ENCODE assay signal across 1 cellular context in the genomic region with DNA sequence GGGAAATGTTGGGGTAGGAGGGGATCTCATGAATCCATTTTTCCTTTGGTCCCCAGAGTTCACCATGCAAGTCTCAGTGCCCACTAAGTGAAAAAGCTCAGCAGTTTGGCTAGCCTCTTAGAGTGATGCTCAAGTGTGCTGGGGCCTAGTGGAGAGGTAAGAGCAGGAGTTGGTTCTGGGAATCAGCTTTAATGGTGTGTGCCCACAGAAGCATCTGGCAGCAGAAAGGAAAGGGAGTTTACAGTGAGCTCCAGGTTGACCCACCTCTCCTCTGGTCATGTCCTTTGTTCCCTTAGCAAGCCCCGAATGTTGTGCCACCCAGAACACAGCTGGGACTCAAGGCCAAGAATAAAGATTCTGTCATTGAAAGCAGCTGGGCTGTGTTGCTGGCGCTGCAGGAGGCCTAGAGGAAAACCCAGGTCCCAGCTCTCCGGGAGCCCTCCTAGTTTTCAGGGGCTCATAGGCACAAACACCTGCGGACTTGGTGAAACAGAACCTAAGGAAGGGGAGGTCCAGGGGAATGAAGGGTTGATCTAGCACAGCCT.
TF ChIP-seq lines count a peak whose summit lies in the region.

No MANE protein-coding gene starts in this region.

TF ChIP-seq in HepG2, 621 proteins besides CTCF, POLR2A, EP300 and RAD21 (continued from another document):
- TF ChIP-seq, protein P1, sequence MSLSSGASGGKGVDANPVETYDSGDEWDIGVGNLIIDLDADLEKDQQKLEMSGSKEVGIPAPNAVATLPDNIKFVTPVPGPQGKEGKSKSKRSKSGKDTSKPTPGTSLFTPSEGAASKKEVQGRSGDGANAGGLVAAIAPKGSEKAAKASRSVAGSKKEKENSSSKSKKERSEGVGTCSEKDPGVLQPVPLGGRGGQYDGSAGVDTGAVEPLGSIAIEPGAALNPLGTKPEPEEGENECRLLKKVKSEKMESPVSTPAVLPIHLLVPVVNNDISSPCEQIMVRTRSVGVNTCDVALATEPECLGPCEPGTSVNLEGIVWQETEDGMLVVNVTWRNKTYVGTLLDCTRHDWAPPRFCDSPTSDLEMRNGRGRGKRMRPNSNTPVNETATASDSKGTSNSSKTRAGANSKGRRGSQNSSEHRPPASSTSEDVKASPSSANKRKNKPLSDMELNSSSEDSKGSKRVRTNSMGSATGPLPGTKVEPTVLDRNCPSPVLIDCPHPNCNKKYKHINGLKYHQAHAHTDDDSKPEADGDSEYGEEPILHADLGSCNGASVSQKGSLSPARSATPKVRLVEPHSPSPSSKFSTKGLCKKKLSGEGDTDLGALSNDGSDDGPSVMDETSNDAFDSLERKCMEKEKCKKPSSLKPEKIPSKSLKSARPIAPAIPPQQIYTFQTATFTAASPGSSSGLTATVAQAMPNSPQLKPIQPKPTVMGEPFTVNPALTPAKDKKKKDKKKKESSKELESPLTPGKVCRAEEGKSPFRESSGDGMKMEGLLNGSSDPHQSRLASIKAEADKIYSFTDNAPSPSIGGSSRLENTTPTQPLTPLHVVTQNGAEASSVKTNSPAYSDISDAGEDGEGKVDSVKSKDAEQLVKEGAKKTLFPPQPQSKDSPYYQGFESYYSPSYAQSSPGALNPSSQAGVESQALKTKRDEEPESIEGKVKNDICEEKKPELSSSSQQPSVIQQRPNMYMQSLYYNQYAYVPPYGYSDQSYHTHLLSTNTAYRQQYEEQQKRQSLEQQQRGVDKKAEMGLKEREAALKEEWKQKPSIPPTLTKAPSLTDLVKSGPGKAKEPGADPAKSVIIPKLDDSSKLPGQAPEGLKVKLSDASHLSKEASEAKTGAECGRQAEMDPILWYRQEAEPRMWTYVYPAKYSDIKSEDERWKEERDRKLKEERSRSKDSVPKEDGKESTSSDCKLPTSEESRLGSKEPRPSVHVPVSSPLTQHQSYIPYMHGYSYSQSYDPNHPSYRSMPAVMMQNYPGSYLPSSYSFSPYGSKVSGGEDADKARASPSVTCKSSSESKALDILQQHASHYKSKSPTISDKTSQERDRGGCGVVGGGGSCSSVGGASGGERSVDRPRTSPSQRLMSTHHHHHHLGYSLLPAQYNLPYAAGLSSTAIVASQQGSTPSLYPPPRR (CRISPR knock-in tag; IDR thresholded peaks at IDR 0.05; ENCODE audit: borderline replicate concordance) = no peak
- TF ChIP-seq DMAP1 (CRISPR knock-in tag; IDR thresholded peaks at IDR 0.05) (no peak), PITX1 (CRISPR knock-in tag; IDR thresholded peaks at IDR 0.05) (no peak), KLF16 (CRISPR knock-in tag; IDR thresholded peaks at IDR 0.05) (no peak), SOX13 (IDR thresholded peaks at IDR 0.05) (no peak), SOX13 (CRISPR knock-in tag; conservative IDR thresholded peaks at IDR 0.05 in 1 of 2, IDR thresholded peaks at IDR 0.05 in 1 of 2) (no peak), HNRNPUL1 (IDR thresholded peaks at IDR 0.05; ENCODE audit: low read depth, low read length) (no peak), ZNF737 (CRISPR knock-in tag; IDR thresholded peaks at IDR 0.05; ENCODE audit: borderline replicate concordance) (no peak), NFYC (CRISPR knock-in tag; IDR thresholded peaks at IDR 0.05) (no peak), JUNB (CRISPR knock-in tag; IDR thresholded peaks at IDR 0.05; ENCODE audit: borderline replicate concordance) (no peak), ZNF501 (CRISPR knock-in tag; IDR thresholded peaks at IDR 0.05) (no peak)
- TF ChIP-seq, protein P2, sequence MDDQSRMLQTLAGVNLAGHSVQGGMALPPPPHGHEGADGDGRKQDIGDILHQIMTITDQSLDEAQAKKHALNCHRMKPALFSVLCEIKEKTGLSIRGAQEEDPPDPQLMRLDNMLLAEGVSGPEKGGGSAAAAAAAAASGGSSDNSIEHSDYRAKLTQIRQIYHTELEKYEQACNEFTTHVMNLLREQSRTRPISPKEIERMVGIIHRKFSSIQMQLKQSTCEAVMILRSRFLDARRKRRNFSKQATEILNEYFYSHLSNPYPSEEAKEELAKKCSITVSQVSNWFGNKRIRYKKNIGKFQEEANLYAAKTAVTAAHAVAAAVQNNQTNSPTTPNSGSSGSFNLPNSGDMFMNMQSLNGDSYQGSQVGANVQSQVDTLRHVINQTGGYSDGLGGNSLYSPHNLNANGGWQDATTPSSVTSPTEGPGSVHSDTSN (CRISPR knock-in tag; IDR thresholded peaks at IDR 0.05; ENCODE audit: borderline replicate concordance) = no peak
- TF ChIP-seq, protein P3, sequence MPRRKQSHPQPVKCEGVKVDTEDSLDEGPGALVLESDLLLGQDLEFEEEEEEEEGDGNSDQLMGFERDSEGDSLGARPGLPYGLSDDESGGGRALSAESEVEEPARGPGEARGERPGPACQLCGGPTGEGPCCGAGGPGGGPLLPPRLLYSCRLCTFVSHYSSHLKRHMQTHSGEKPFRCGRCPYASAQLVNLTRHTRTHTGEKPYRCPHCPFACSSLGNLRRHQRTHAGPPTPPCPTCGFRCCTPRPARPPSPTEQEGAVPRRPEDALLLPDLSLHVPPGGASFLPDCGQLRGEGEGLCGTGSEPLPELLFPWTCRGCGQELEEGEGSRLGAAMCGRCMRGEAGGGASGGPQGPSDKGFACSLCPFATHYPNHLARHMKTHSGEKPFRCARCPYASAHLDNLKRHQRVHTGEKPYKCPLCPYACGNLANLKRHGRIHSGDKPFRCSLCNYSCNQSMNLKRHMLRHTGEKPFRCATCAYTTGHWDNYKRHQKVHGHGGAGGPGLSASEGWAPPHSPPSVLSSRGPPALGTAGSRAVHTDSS (CRISPR knock-in tag; conservative IDR thresholded peaks at IDR 0.05) = no peak
- TF ChIP-seq, protein P4, sequence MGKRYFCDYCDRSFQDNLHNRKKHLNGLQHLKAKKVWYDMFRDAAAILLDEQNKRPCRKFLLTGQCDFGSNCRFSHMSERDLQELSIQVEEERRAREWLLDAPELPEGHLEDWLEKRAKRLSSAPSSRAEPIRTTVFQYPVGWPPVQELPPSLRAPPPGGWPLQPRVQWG (CRISPR knock-in tag; IDR thresholded peaks at IDR 0.05; ENCODE audit: borderline replicate concordance, low read depth) = no peak
